17 cellular contexts compared by ENCODE assay signal in genomic region chr12:169528-170360, GRCh38. TPM values are rescaled to one million over a fixed set of nuclear protein-coding genes. Genes with fewer than 3 reads are reported as not detected.
DNase-seq lines count a peak whose midpoint lies in the region; ATAC-seq, FAIRE-seq and TF ChIP-seq lines count a peak whose summit lies in the region.
"Had no signal": no experiment of that assay in that cellular context is flagged by ENCODE, and none has a peak within 500 bp of the region (broad histone marks: within the 10 kb centered on the region; RNA-seq: fewer than 3 reads in every experiment).

No MANE protein-coding gene starts in this region.

- ATAC-seq in HCT116 (peak; percentile 81), HG03039 (IDR thresholded peaks at IDR 0.05; ENCODE audit: unreplicated experiment) (no peak), HG03432 (IDR thresholded peaks at IDR 0.05; ENCODE audit: unreplicated experiment) (no peak)
- ATAC-seq: body of pancreas had no signal

- H3K79me2 ChIP-seq in HCT116 (ENCODE audit: insufficient read depth, low read length), result no peaks in the 10 kb centered on the region
- H3K79me2 ChIP-seq in astrocyte (ENCODE audit: insufficient read depth, low read length), result no peaks in the 10 kb centered on the region
- H3K79me2 ChIP-seq: parathyroid adenoma had no signal

- no peaks in the 10 kb centered on the region for H3K9me3 ChIP-seq in BLaER1
- H3K9me3 ChIP-seq in HCT116 (ENCODE audit: control insufficient read depth in 1 of 2, insufficient read depth in 1 of 2, low read depth in 1 of 2, low read length in 2 of 2), result no peaks in the 10 kb centered on the region
- H3K9me3 ChIP-seq in astrocyte (ENCODE audit: insufficient read depth, low read depth, low read length), result no peaks in the 10 kb centered on the region
- H3K9me3 ChIP-seq: body of pancreas had no signal

- POLR2A ChIA-PET in HCT116 (lab: Charles Lee), result no interaction called here

- no peak overlapping the region for H2AFZ ChIP-seq in HCT116 (ENCODE audit: low read depth, low read length, poor library complexity, severe bottlenecking)
- no peak overlapping the region for H2AFZ ChIP-seq in astrocyte (ENCODE audit: low read depth, low read length)
- H2AFZ ChIP-seq: parathyroid adenoma had no signal

- no peaks in the 10 kb centered on the region for H3K9me2 ChIP-seq in HCT116 (ENCODE audit: insufficient read depth)

- H3K36me3 ChIP-seq in BLaER1 (no peaks in the 10 kb centered on the region), HCT116 (ENCODE audit: control insufficient read depth in 1 of 2, insufficient read depth in 2 of 2, low read length in 2 of 2) (no peaks in the 10 kb centered on the region), astrocyte (ENCODE audit: insufficient read depth, low read length) (no peaks in the 10 kb centered on the region)

- H3K27ac ChIP-seq in BLaER1, result no peak overlapping the region
- no peak overlapping the region for H3K27ac ChIP-seq in HCT116 (ENCODE audit: low read depth, low read length)
- H3K27ac ChIP-seq in astrocyte (ENCODE audit: low read depth, low read length), result no peak overlapping the region
- H3K27ac ChIP-seq: body of pancreas, parathyroid adenoma had no signal

- no peak for TF ChIP-seq POLR2A in HCT116 (IDR thresholded peaks at IDR 0.05; ENCODE audit: borderline replicate concordance, extremely low read depth, insufficient read depth, insufficient read length)
- TF ChIP-seq POLR2A in lower leg skin (IDR thresholded peaks at IDR 0.05), result no peak

- DNase-seq in HCT116 (ENCODE audit: low read depth, low spot score) (no peak), astrocyte (ENCODE audit: low read depth) (no peak), left kidney (ENCODE audit: low read depth, low spot score) (peak; percentile 63), OCI-M1 (lab: John Stamatoyannopoulos, UW) (no peak), lower leg skin (ENCODE audit: low spot score in 2 of 2) (no peak)
- DNase-seq: activated CD4-positive, alpha-beta T cell treated with anti-CD3 and anti-CD28 coated beads for 48 hours; body of pancreas; CD4-positive, alpha-beta memory T cell; HCEC 1CT; KG1; NCI-H2107; stimulated activated naive B cell treated with anti-CD40 and anti-IgM and Interleukin-4, amounts not matched to agents 10 μg/mL and 1 μg/mL and 100 μg/mL, for 72 hours had no signal

- no peak overlapping the region for H3K4me3 ChIP-seq in BLaER1
- H3K4me3 ChIP-seq in HCT116 (replicated peaks in 1 of 2; ENCODE audit: low read depth in 1 of 2, low read length in 2 of 2), result no peak overlapping the region
- H3K4me3 ChIP-seq in astrocyte (ENCODE audit: insufficient read depth, low read depth, low read length), result no peak overlapping the region
- H3K4me3 ChIP-seq in lower leg skin (ENCODE audit: low read depth, poor library complexity, severe bottlenecking), result no peak overlapping the region
- H3K4me3 ChIP-seq: body of pancreas had no signal

- CTCF ChIA-PET in HCT116 (lab: Charles Lee), result no interaction called here

- BruUV-seq in HCT116 (replicated peaks; lab: Mats Ljungman, UMichigan), result no TSS peak

- H3K4me3 Mint-ChIP-seq in astrocyte (ENCODE audit: unreplicated experiment), result no peak overlapping the region
- H3K4me3 Mint-ChIP-seq: activated T-helper 1 cell treated with anti-CD3 and anti-CD28 coated beads, Interleukin-12 subunit alpha, Interleukin-12 subunit beta, Interleukin-2, Interleukin-4 antibody, amounts not matched to agents 30 ng/mL and 10 ng/mL and 1 ng/mL, durations not matched to agents 14 hours and 24 hours and 36 hours; CD4-positive, alpha-beta memory T cell; stimulated activated naive B cell treated with anti-CD40 and anti-IgM and Interleukin-4, amounts not matched to agents 10 μg/mL and 1 μg/mL and 100 μg/mL, for 72 hours had no signal

- RAD21 ChIA-PET in HCT116 (lab: Charles Lee; ENCODE audit: low non-redundant PET in 1 of 2, low total read pairs in 2 of 2, uncharacterized antibody in 2 of 2, unreplicated experiment in 2 of 2), result no interaction called here

- peaks cover 18% of the 10 kb centered on the region for H3K27me3 Mint-ChIP-seq in astrocyte (ENCODE audit: low read depth, unreplicated experiment)

- peak overlapping the region; percentile 27; the same call in 1 of the 2 replicates for H3K4me2 ChIP-seq in BLaER1
- no peak overlapping the region for H3K4me2 ChIP-seq in HCT116 (ENCODE audit: low read length)
- H3K4me2 ChIP-seq in astrocyte (ENCODE audit: low read length), result peak overlapping the region; percentile 11

- H3K27ac Mint-ChIP-seq in astrocyte (ENCODE audit: unreplicated experiment), result peak overlapping the region; percentile 44
- H3K27ac Mint-ChIP-seq: activated T-helper 1 cell treated with anti-CD3 and anti-CD28 coated beads, Interleukin-12 subunit alpha, Interleukin-12 subunit beta, Interleukin-2, Interleukin-4 antibody, amounts not matched to agents 30 ng/mL and 10 ng/mL and 1 ng/mL, durations not matched to agents 14 hours and 24 hours and 36 hours; CD4-positive, alpha-beta memory T cell; stimulated activated naive B cell treated with anti-CD40 and anti-IgM and Interleukin-4, amounts not matched to agents 10 μg/mL and 1 μg/mL and 100 μg/mL, for 72 hours had no signal

- H3K27me3 ChIP-seq in BLaER1 (no peaks in the 10 kb centered on the region), HCT116 (ENCODE audit: insufficient read depth, low read length) (no peaks in the 10 kb centered on the region), astrocyte (ENCODE audit: insufficient read depth, low read length) (no peaks in the 10 kb centered on the region)
- H3K27me3 ChIP-seq: body of pancreas had no signal

- TF ChIP-seq RAD21 in HCT116 (IDR thresholded peaks at IDR 0.05; ENCODE audit: low read depth), result no peak

- no peak overlapping the region for H3K9ac ChIP-seq in BLaER1
- H3K9ac ChIP-seq in HCT116 (ENCODE audit: low read length), result no peak overlapping the region
- H3K9ac ChIP-seq in astrocyte (ENCODE audit: low read length), result no peak overlapping the region
- H3K9ac ChIP-seq: parathyroid adenoma had no signal

- 82 to 88% methylated on average over 17 of the region's 17 CpGs for WGBS in lower leg skin, 2 donors

- FAIRE-seq in astrocyte (lab: Jason Lieb, UNC), result no peak

- H4K20me1 ChIP-seq in BLaER1 (no peaks in the 10 kb centered on the region), HCT116 (ENCODE audit: insufficient read depth) (no peaks in the 10 kb centered on the region), astrocyte (ENCODE audit: insufficient read depth, low read length) (no peaks in the 10 kb centered on the region)

- TF ChIP-seq CTCF in HCT116 (IDR thresholded peaks at IDR 0.05 in 2 of 3, conservative IDR thresholded peaks at IDR 0.05 in 1 of 3; ENCODE audit: borderline replicate concordance in 1 of 3, insufficient read depth in 1 of 3, low read depth in 2 of 3, low read length in 2 of 3), result peak in 2 of 3 experiments; percentile 45 to 52; a peak in 3 of 6 replicates
- peak; percentile 18 for TF ChIP-seq CTCF in astrocyte (IDR thresholded peaks at IDR 0.05; ENCODE audit: insufficient read depth, low read depth, low read length)
- TF ChIP-seq CTCF in lower leg skin (IDR thresholded peaks at IDR 0.05), result no peak

- peaks cover 70% of the 10 kb centered on the region for H3K4me1 ChIP-seq in BLaER1
- 0 out of 4 replicates have a peak, but pooled peaks cover 0 to 4% of the 10 kb centered on the region in 2 experiments for H3K4me1 ChIP-seq in HCT116 (ENCODE audit: control insufficient read depth in 1 of 2, insufficient read depth in 2 of 2, low read length in 2 of 2)
- H3K4me1 ChIP-seq in astrocyte (ENCODE audit: insufficient read depth, low read length), result peaks cover 21% of the 10 kb centered on the region
- H3K4me1 ChIP-seq: body of pancreas had no signal

- peaks cover 47% of the 10 kb centered on the region for H3K4me1 Mint-ChIP-seq in astrocyte (ENCODE audit: low read depth, unreplicated experiment)
- H3K4me1 Mint-ChIP-seq: stimulated activated naive B cell treated with anti-CD40 and anti-IgM and Interleukin-4, amounts not matched to agents 10 μg/mL and 1 μg/mL and 100 μg/mL, for 72 hours had no signal

- peaks cover 1% of the 10 kb centered on the region for H3K9me3 Mint-ChIP-seq in astrocyte (ENCODE audit: unreplicated experiment)
- H3K9me3 Mint-ChIP-seq: activated T-helper 1 cell treated with anti-CD3 and anti-CD28 coated beads, Interleukin-12 subunit alpha, Interleukin-12 subunit beta, Interleukin-2, Interleukin-4 antibody, amounts not matched to agents 30 ng/mL and 10 ng/mL and 1 ng/mL, durations not matched to agents 14 hours and 24 hours and 36 hours; CD4-positive, alpha-beta memory T cell; stimulated activated naive B cell treated with anti-CD40 and anti-IgM and Interleukin-4, amounts not matched to agents 10 μg/mL and 1 μg/mL and 100 μg/mL, for 72 hours had no signal

- H3K36me3 Mint-ChIP-seq in astrocyte (ENCODE audit: low read depth, unreplicated experiment), result no peaks in the 10 kb centered on the region
- H3K36me3 Mint-ChIP-seq: CD4-positive, alpha-beta memory T cell; stimulated activated naive B cell treated with anti-CD40 and anti-IgM and Interleukin-4, amounts not matched to agents 10 μg/mL and 1 μg/mL and 100 μg/mL, for 72 hours had no signal

- intact Hi-C loops in HCT116 (cut with micrococcal nuclease), result no loop called here
- intact Hi-C loops in lower leg skin (cut with DNase I; ENCODE audit: low total_unique reads), result no loop called here

TF ChIP-seq in HCT116, 20 proteins besides CTCF, POLR2A, EP300 and RAD21 (continues in another document):
- TF ChIP-seq CBX3 (IDR thresholded peaks at IDR 0.05; ENCODE audit: low read depth) (no peak), POLR2AphosphoS5 (IDR thresholded peaks at IDR 0.05; ENCODE audit: low read depth, low read length) (no peak), ELF1 (IDR thresholded peaks at IDR 0.05; ENCODE audit: borderline replicate concordance, low read depth) (no peak), CEBPB (IDR thresholded peaks at IDR 0.05; ENCODE audit: low read depth) (no peak), EZH2 (IDR thresholded peaks at IDR 0.05) (no peak), JUND (IDR thresholded peaks at IDR 0.05) (no peak), EGR1 (IDR thresholded peaks at IDR 0.05; ENCODE audit: low read depth) (no peak), ZFX (IDR thresholded peaks at IDR 0.05) (no peak), YY1 (IDR thresholded peaks at IDR 0.05; ENCODE audit: extremely low read depth, insufficient replicate concordance, low read depth, low read length) (no peak)
- TF ChIP-seq, protein P1, sequence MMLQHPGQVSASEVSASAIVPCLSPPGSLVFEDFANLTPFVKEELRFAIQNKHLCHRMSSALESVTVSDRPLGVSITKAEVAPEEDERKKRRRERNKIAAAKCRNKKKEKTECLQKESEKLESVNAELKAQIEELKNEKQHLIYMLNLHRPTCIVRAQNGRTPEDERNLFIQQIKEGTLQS (IDR thresholded peaks at IDR 0.05), result no peak
- TF ChIP-seq, protein P2, sequence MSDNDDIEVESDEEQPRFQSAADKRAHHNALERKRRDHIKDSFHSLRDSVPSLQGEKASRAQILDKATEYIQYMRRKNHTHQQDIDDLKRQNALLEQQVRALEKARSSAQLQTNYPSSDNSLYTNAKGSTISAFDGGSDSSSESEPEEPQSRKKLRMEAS (IDR thresholded peaks at IDR 0.05), result no peak

RNA-seq across cellular contexts. Expression of gene SLC6A12, which starts 44.2 kb away (rescaled TPM):
- 0.64 TPM for total RNA-seq in HCT116 (2021; ENCODE audit: unreplicated experiment)
- polyA plus RNA-seq in HCT116 (2012), result 0.07 and 0.30 TPM in 2 replicates
- total RNA-seq in astrocyte, result 2.6 and 3.0 TPM in 2 replicates
- under 1 TPM in 3 of 4 donors, not detected in 1; 0.30 to 0.74 (median 0.71) TPM for total RNA-seq in lower leg skin
- total RNA-seq: activated T-helper 1 cell treated with anti-CD3 and anti-CD28 coated beads, Interleukin-12 subunit alpha, Interleukin-12 subunit beta, Interleukin-2, Interleukin-4 antibody, amounts not matched to agents 30 ng/mL and 10 ng/mL and 1 ng/mL, durations not matched to agents 14 hours and 24 hours and 36 hours had no signal
- polyA plus RNA-seq: CD4-positive, alpha-beta memory T cell had no signal

Comparison
In these comparisons a context has a peak if more than half of its experiments do, and no peak if none do; other contexts are left out.
1. CTCF ChIP-seq: peak in HCT116 (2 of 3) and astrocyte (single experiment); none in lower leg skin (0 of 3).